In the genomic region with DNA sequence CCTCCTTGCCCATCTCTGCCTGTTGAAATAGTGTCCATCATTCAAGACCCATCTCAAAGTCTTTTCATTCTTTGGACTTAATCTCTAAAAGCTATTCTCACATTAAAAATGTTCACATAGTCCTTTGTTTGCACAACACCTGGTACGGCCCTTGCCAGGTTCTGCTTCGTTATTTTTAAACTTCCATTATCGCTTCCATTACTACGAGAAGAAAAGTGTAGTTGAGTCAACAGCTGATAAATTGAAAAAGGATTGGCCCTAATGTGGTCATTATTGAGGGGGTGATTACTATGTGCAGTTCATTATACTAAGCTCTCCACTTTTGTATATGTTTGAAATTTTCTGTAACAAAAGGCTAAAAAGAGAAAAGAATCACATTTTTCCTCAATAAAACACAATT, we compare ENCODE assay signal across 27 cellular contexts. TPM values are rescaled to one million over a fixed set of nuclear protein-coding genes. Genes with fewer than 3 reads are reported as not detected.
DNase-seq lines count a peak whose midpoint lies in the region; ATAC-seq, FAIRE-seq and TF ChIP-seq lines count a peak whose summit lies in the region.
"Had no signal": no experiment of that assay in that cellular context is flagged by ENCODE, and none has a peak within 500 bp of the region (broad histone marks: within the 10 kb centered on the region; RNA-seq: fewer than 3 reads in every experiment).

No MANE protein-coding gene starts in this region.

- ATAC-seq in left lobe of liver, result peak; percentile 5
- no peak for ATAC-seq in GM21360 (IDR thresholded peaks at IDR 0.05; ENCODE audit: unreplicated experiment)
- no peak for ATAC-seq in HG03159 (IDR thresholded peaks at IDR 0.05; ENCODE audit: unreplicated experiment)
- no peak for ATAC-seq in GM18867 (IDR thresholded peaks at IDR 0.05; ENCODE audit: unreplicated experiment)

- no peak overlapping the region for H3K4me3 Mint-ChIP-seq in nephron
- H3K4me3 Mint-ChIP-seq: CD14-positive monocyte; CD4-positive, alpha-beta memory T cell; CD4-positive, CD25-positive, alpha-beta regulatory T cell; CD8-positive, alpha-beta memory T cell had no signal

- DNase-seq in left lobe of liver (ENCODE audit: low spot score), result no peak
- DNase-seq: 8988T; ACHN; BE2C; C1 segment of cervical spinal cord; CD4-positive, alpha-beta memory T cell; CD4-positive, CD25-positive, alpha-beta regulatory T cell; CD8-positive, alpha-beta memory T cell; COR-L47; DMS 273 treated with DMSO at 0.1 percent for 48 hours; DMS153; DMS53; DMS79; DND-41; EL; GDM1 had no signal

- peak; percentile 75 for FAIRE-seq in islet of Langerhans (lab: Jason Lieb, UNC)
- FAIRE-seq: A204.1, GM12891 had no signal

- H3K36me3 Mint-ChIP-seq in nephron (ENCODE audit: low read depth), result no peaks in the 10 kb centered on the region
- H3K36me3 Mint-ChIP-seq: CD14-positive monocyte; CD4-positive, alpha-beta memory T cell; CD4-positive, CD25-positive, alpha-beta regulatory T cell; CD8-positive, alpha-beta memory T cell had no signal

- no peak for TF ChIP-seq CTCF in nephron (IDR thresholded peaks at IDR 0.05; ENCODE audit: unreplicated experiment in 3 of 3)

- H3K9me3 Mint-ChIP-seq in nephron, result peaks cover 2% of the 10 kb centered on the region
- H3K9me3 Mint-ChIP-seq: CD8-positive, alpha-beta memory T cell had no signal

- peak overlapping the region; percentile 16 to 56 (median 36) for H3K27ac Mint-ChIP-seq in nephron
- H3K27ac Mint-ChIP-seq: CD14-positive monocyte; CD4-positive, alpha-beta memory T cell; CD8-positive, alpha-beta memory T cell had no signal

- peaks cover 23% of the 10 kb centered on the region for H3K4me1 Mint-ChIP-seq in nephron
- H3K4me1 Mint-ChIP-seq: CD14-positive monocyte; CD4-positive, alpha-beta memory T cell; CD4-positive, CD25-positive, alpha-beta regulatory T cell; CD8-positive, alpha-beta memory T cell had no signal

- no peaks in the 10 kb centered on the region for H3K27me3 Mint-ChIP-seq in nephron (ENCODE audit: low read depth)

RNA-seq across cellular contexts. Expression of a gene that starts 17.8 kb away (rescaled TPM):
- 26.0 TPM for total RNA-seq in left lobe of liver
- total RNA-seq: A673; CD4-positive, CD25-positive, alpha-beta regulatory T cell; CD8-positive, alpha-beta memory T cell; Daoy; G401 had no signal
